Comparison of ENCODE assay signal across 1 cellular context in genomic region chr12:113477171-113477841, GRCh38.
TF ChIP-seq lines count a peak whose summit lies in the region.

No MANE protein-coding gene starts in this region.

TF ChIP-seq in WTC11, 78 proteins besides CTCF, POLR2A, EP300 and RAD21 (continued from another document):
- TF ChIP-seq, protein P1, sequence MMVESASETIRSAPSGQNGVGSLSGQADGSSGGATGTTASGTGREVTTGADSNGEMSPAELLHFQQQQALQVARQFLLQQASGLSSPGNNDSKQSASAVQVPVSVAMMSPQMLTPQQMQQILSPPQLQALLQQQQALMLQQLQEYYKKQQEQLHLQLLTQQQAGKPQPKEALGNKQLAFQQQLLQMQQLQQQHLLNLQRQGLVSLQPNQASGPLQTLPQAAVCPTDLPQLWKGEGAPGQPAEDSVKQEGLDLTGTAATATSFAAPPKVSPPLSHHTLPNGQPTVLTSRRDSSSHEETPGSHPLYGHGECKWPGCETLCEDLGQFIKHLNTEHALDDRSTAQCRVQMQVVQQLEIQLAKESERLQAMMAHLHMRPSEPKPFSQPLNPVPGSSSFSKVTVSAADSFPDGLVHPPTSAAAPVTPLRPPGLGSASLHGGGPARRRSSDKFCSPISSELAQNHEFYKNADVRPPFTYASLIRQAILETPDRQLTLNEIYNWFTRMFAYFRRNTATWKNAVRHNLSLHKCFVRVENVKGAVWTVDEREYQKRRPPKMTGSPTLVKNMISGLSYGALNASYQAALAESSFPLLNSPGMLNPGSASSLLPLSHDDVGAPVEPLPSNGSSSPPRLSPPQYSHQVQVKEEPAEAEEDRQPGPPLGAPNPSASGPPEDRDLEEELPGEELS (CRISPR knock-in tag; IDR thresholded peaks at IDR 0.05): 0 out of 2 replicates have a peak, but pooled peaks have one; percentile 20
- TF ChIP-seq, protein P2, sequence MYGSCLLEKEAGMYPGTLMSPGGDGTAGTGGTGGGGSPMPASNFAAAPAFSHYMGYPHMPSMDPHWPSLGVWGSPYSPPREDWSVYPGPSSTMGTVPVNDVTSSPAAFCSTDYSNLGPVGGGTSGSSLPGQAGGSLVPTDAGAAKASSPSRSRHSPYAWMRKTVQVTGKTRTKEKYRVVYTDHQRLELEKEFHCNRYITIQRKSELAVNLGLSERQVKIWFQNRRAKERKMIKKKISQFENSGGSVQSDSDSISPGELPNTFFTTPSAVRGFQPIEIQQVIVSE (CRISPR knock-in tag; IDR thresholded peaks at IDR 0.05; ENCODE audit: borderline replicate concordance): no peak
TF ChIP-seq in WTC11: peak in this region for 5.
